26 cellular contexts compared by ENCODE assay signal in genomic region chr9:124947727-124948391, GRCh38. TPM values are rescaled to one million over a fixed set of nuclear protein-coding genes. Genes with fewer than 3 reads are reported as not detected.
DNase-seq lines count a peak whose midpoint lies in the region; ATAC-seq, FAIRE-seq and TF ChIP-seq lines count a peak whose summit lies in the region.
"Had no signal": no experiment of that assay in that cellular context is flagged by ENCODE, and none has a peak within 500 bp of the region (broad histone marks: within the 10 kb centered on the region; RNA-seq: fewer than 3 reads in every experiment).

No MANE protein-coding gene starts in this region.

- H3F3A ChIP-seq in neural progenitor cell (ENCODE audit: low read depth): peaks cover 5% of the 10 kb centered on the region

- H3K27ac ChIP-seq in OCI-LY7 (ENCODE audit: low read depth, low read length, poor library complexity, severe bottlenecking): peak overlapping the region; percentile 14
- H3K27ac ChIP-seq in neural progenitor cell: no peak overlapping the region
- H3K27ac ChIP-seq in uterus: no peak overlapping the region
- H3K27ac ChIP-seq: KMS-11, SJSA1 had no signal

- DNase-seq in D721Med (ENCODE audit: insufficient read length, low spot score) (no peak), OCI-LY7 (ENCODE audit: low spot score) (no peak), left lobe of liver (ENCODE audit: low spot score) (no peak), retinal pigment epithelial cell (ENCODE audit: low read depth) (peak; percentile 11), cortex of kidney (lab: John Stamatoyannopoulos, UW) (no peak), neural progenitor cell (ENCODE audit: low spot score) (no peak), uterus (no peak), cerebellar nuclear complex (lab: John Stamatoyannopoulos, UW) (no peak)
- DNase-seq: 8988T; ACHN; CD4-positive, CD25-positive, alpha-beta regulatory T cell; H9; HFFc6; NCI-H1048; NCI-H1417 treated with DMSO at 0.1 percent for 48 hours; NCI-H1694 treated with DMSO at 0.1 percent for 48 hours; NCI-H2081; NCI-H446; NCI-H524 treated with DMSO at 0.1 percent for 48 hours; NCI-H774; Right ventricle myocardium superior; RPMI8226 had no signal

- H2AFZ ChIP-seq in OCI-LY7 (ENCODE audit: low read length): no peak overlapping the region
- H2AFZ ChIP-seq in neural progenitor cell (replicated peaks): no peak overlapping the region
- H2AFZ ChIP-seq: GM23338 had no signal

- no peaks in the 10 kb centered on the region for H3K9me3 ChIP-seq in OCI-LY7 (ENCODE audit: low read length)
- no peaks in the 10 kb centered on the region for H3K9me3 ChIP-seq in neural progenitor cell (ENCODE audit: low read depth)
- H3K9me3 ChIP-seq in uterus: no peaks in the 10 kb centered on the region
- H3K9me3 ChIP-seq: SJSA1 had no signal

- TF ChIP-seq POLR2A in uterus (IDR thresholded peaks at IDR 0.05): no peak

- H3K79me2 ChIP-seq in OCI-LY7 (ENCODE audit: insufficient read depth, low read depth, low read length) (no peaks in the 10 kb centered on the region), neural progenitor cell (ENCODE audit: low read depth) (no peaks in the 10 kb centered on the region)

- H3K27me3 ChIP-seq in neural progenitor cell (no peaks in the 10 kb centered on the region), uterus (no peaks in the 10 kb centered on the region)
- H3K27me3 ChIP-seq: SJSA1 had no signal

- H3K9ac ChIP-seq in neural progenitor cell: no peak overlapping the region
- H3K9ac ChIP-seq: KMS-11 had no signal

- no peak overlapping the region for H3K4me3 Mint-ChIP-seq in neural progenitor cell
- H3K4me3 Mint-ChIP-seq: CD4-positive, CD25-positive, alpha-beta regulatory T cell; GM23338; H9; HFFc6; IgD-negative memory B cell had no signal

- no peaks in the 10 kb centered on the region for H3K4me1 Mint-ChIP-seq in neural progenitor cell
- H3K4me1 Mint-ChIP-seq: GM23338, H9 had no signal

- H3K4me1 ChIP-seq in OCI-LY7 (ENCODE audit: insufficient read depth, low read length, poor library complexity, severe bottlenecking) (peaks cover 47% of the 10 kb centered on the region), neural progenitor cell (no peaks in the 10 kb centered on the region), uterus (no peaks in the 10 kb centered on the region)

- BruUV-seq in OCI-LY7 (replicated peaks; lab: Mats Ljungman, UMichigan): no TSS peak

- peaks cover 15% of the 10 kb centered on the region for H3K36me3 ChIP-seq in OCI-LY7 (ENCODE audit: insufficient read depth, low read length)
- no peaks in the 10 kb centered on the region for H3K36me3 ChIP-seq in neural progenitor cell
- H3K36me3 ChIP-seq in uterus: no peaks in the 10 kb centered on the region
- H3K36me3 ChIP-seq: SJSA1 had no signal

- POLR2A ChIA-PET in OCI-LY7 (lab: Charles Lee): interaction anchor here (0.5 to 0.9 kb wide), 2 partner anchors 9 to 75 kb away, joined by 3 read pairs; no protein-coding TSS in a partner anchor

- peak; percentile 61 for ATAC-seq in left lobe of liver
- ATAC-seq: GM23338 had no signal

- intact Hi-C loops in OCI-LY7 (cut with micrococcal nuclease; ENCODE audit: unreplicated experiment): no loop called here
- intact Hi-C loops in uterus (cut with DNase I; ENCODE audit: low total_unique reads): no loop called here

- H3K27me3 Mint-ChIP-seq in neural progenitor cell (ENCODE audit: insufficient read depth, low read depth): no peaks in the 10 kb centered on the region
- H3K27me3 Mint-ChIP-seq: CD4-positive, CD25-positive, alpha-beta regulatory T cell; IgD-negative memory B cell had no signal

- FAIRE-seq in D721Med (lab: Jason Lieb, UNC): peak; percentile 94

- H3K4me3 ChIP-seq in OCI-LY7 (ENCODE audit: low read depth, low read length, poor library complexity, severe bottlenecking) (no peak overlapping the region), retinal pigment epithelial cell (ENCODE audit: low read length) (no peak overlapping the region), neural progenitor cell (no peak overlapping the region), uterus (no peak overlapping the region)
- H3K4me3 ChIP-seq: GM23338, SJSA1 had no signal

- H3K4me2 ChIP-seq in OCI-LY7 (ENCODE audit: low read length) (no peak overlapping the region), neural progenitor cell (no peak overlapping the region)
- H3K4me2 ChIP-seq: GM23338, KMS-11 had no signal

- H4K20me1 ChIP-seq in OCI-LY7 (ENCODE audit: insufficient read depth, low read length) (no peaks in the 10 kb centered on the region), neural progenitor cell (ENCODE audit: low read depth) (no peaks in the 10 kb centered on the region)

- H3K27ac Mint-ChIP-seq in neural progenitor cell: no peak overlapping the region
- H3K27ac Mint-ChIP-seq: CD4-positive, CD25-positive, alpha-beta regulatory T cell; GM23338; H9; HFFc6; IgD-negative memory B cell had no signal

- no peaks in the 10 kb centered on the region for H3K36me3 Mint-ChIP-seq in neural progenitor cell

- H3K9me2 ChIP-seq in OCI-LY7 (ENCODE audit: insufficient read depth, low read length): no peaks in the 10 kb centered on the region

- H3K9me3 Mint-ChIP-seq in neural progenitor cell: no peaks in the 10 kb centered on the region
- H3K9me3 Mint-ChIP-seq: CD4-positive, CD25-positive, alpha-beta regulatory T cell; GM23338; H9; HFFc6; IgD-negative memory B cell had no signal

- CTCF ChIA-PET in OCI-LY7 (lab: Charles Lee; ENCODE audit: unreplicated experiment): no interaction called here

- TF ChIP-seq CTCF in D721Med (IDR thresholded peaks at IDR 0.05; ENCODE audit: insufficient read depth, missing control alignments): no peak
- no peak for TF ChIP-seq CTCF in OCI-LY7 (conservative IDR thresholded peaks at IDR 0.05; ENCODE audit: low read length)
- no peak for TF ChIP-seq CTCF in retinal pigment epithelial cell (conservative IDR thresholded peaks at IDR 0.05; ENCODE audit: low read depth, low read length)
- no peak for TF ChIP-seq CTCF in neural progenitor cell (IDR thresholded peaks at IDR 0.05)
- TF ChIP-seq CTCF in uterus (IDR thresholded peaks at IDR 0.05): no peak

RNA-seq across cellular contexts. Expression of gene GOLGA1, which starts 7.0 kb away (rescaled TPM):
- total RNA-seq in OCI-LY7 (2014; rRNA removed; shearing (Covaris generic)): 15.1 and 19.2 TPM in 2 replicates
- total RNA-seq in OCI-LY7 (2022) (17.4 and 19.0 TPM in 2 replicates), left lobe of liver (12.6 TPM), neural progenitor cell (ENCODE audit: low replicate concordance) (9.5 and 17.8 TPM in 2 replicates), uterus (10 to 100 TPM in 3 of 4 donors, 1 to 10 TPM in 1; 6.7 to 25.7 (median 15.4) TPM)
